In genomic region chr13:79043208-79043607, GRCh38 we compare ENCODE assay signal across 25 cellular contexts.
"Had no signal": no experiment of that assay in that cellular context is flagged by ENCODE, and none has a peak within 500 bp of the region (broad histone marks: within the 10 kb centered on the region; RNA-seq: fewer than 3 reads in every experiment).

No MANE protein-coding gene starts in this region.

- H3K4me3 ChIP-seq: left lung, lower lobe of right lung, pancreas, prostate gland, sigmoid colon, spleen, suprapubic skin, thoracic aorta, tibial artery, upper lobe of right lung had no signal

- ATAC-seq: left colon; left lung; lower lobe of right lung; naive thymus-derived CD8-positive, alpha-beta T cell; pancreas; right cardiac atrium; stimulated activated effector memory CD8-positive, alpha-beta T cell treated with anti-CD3 and anti-CD28 coated beads, Interleukin-12 subunit alpha, Interleukin-12 subunit beta, amount 100 ng/mL, for 72 hours; upper lobe of right lung had no signal

- H3K4me1 ChIP-seq: left lung, lower lobe of right lung, pancreas, prostate gland, sigmoid colon, spleen, suprapubic skin, tibial artery, upper lobe of right lung had no signal

- H3K27me3 ChIP-seq: left lung, pancreas, sigmoid colon, suprapubic skin, tibial artery, upper lobe of right lung had no signal

- DNase-seq: immature natural killer cell; kidney; left colon; left lung; lower lobe of right lung; mammary epithelial cell; mesenchymal stem cell; naive thymus-derived CD8-positive, alpha-beta T cell; nucleus accumbens; pancreas; posterior cingulate gyrus; retina; sigmoid colon; small intestine; spleen; stimulated activated CD4-positive, alpha-beta T cell treated with anti-CD3 and anti-CD28 coated beads, Interleukin-4, amount 100 ng/mL, for 24 hours; stimulated activated naive CD4-positive, alpha-beta T cell; tibial artery; trophoblast cell; upper lobe of right lung had no signal

- H3K9me3 ChIP-seq: left lung, lower lobe of right lung, pancreas, prostate gland, sigmoid colon, spleen, suprapubic skin, thoracic aorta, tibial artery, upper lobe of right lung had no signal

- H3K36me3 ChIP-seq: left lung, lower lobe of right lung, pancreas, prostate gland, sigmoid colon, spleen, suprapubic skin, thoracic aorta, tibial artery, upper lobe of right lung had no signal

- H3K27ac ChIP-seq: left lung, lower lobe of right lung, pancreas, prostate gland, sigmoid colon, spleen, suprapubic skin, thoracic aorta, tibial artery, upper lobe of right lung had no signal
